In genomic region chr9:129109504-129109903, GRCh38 we compare ENCODE assay signal across 8 cellular contexts. TPM values are rescaled to one million over a fixed set of nuclear protein-coding genes. Genes with fewer than 3 reads are reported as not detected.
DNase-seq lines count a peak whose midpoint lies in the region; ATAC-seq, FAIRE-seq and TF ChIP-seq lines count a peak whose summit lies in the region.

No MANE protein-coding gene starts in this region.

- ATAC-seq in GM19463 (IDR thresholded peaks at IDR 0.05; ENCODE audit: unreplicated experiment), result no peak

- no peak overlapping the region for H3K9ac ChIP-seq in keratinocyte (ENCODE audit: control insufficient read depth, extremely low read depth, insufficient read depth, low read length)
- H3K9ac ChIP-seq in stomach smooth muscle (ENCODE audit: low read length in 2 of 2), result peak overlapping the region; percentile 62 to 86

- peaks cover 15% of the 10 kb centered on the region for H3K27me3 ChIP-seq in keratinocyte (ENCODE audit: control insufficient read depth, extremely low read depth, insufficient read depth, low read length)
- no peaks in the 10 kb centered on the region for H3K27me3 ChIP-seq in stomach smooth muscle (ENCODE audit: control insufficient read depth in 1 of 2, insufficient read depth in 2 of 2, low read length in 2 of 2)

- FAIRE-seq in keratinocyte (lab: Jason Lieb, UNC), result no peak

- peak; percentile 61 for DNase-seq in AG20443 (ENCODE audit: low spot score)
- DNase-seq in Kasumi-1 (lab: John Stamatoyannopoulos, UW), result peak; percentile 33 to 44
- DNase-seq in keratinocyte (ENCODE audit: low read depth, low spot score), result no peak
- DNase-seq in hippocampal formation (lab: John Stamatoyannopoulos, UW), result no peak
- DNase-seq in NCI-H526 treated with DMSO at 0.1 percent for 48 hours (lab: John Stamatoyannopoulos, UW), result no peak

- dilution Hi-C loops in keratinocyte (cut with MboI; ENCODE audit: extremely low pct_ligation_motif_present, low sequenced_read_pairs), result no loop called here

- no peaks in the 10 kb centered on the region for H3K9me3 Mint-ChIP-seq in activated naive CD4-positive, alpha-beta T cell treated with anti-CD3 and anti-CD28 coated beads, Interleukin-2, amount 50 U/mL, for 24 hours

- H3K4me2 ChIP-seq in keratinocyte (ENCODE audit: control insufficient read depth, extremely low read depth, insufficient read depth, low read depth, low read length), result peak overlapping the region; percentile 81

- no peak overlapping the region for H3K4me3 ChIP-seq in keratinocyte (ENCODE audit: control insufficient read depth in 2 of 3, extremely low read depth in 1 of 3, insufficient read depth in 2 of 3, low read depth in 1 of 3, low read length in 3 of 3)
- H3K4me3 ChIP-seq in stomach smooth muscle (ENCODE audit: low read length in 2 of 2), result peak overlapping the region in 1 of 2 donors; percentile 86

- no peaks in the 10 kb centered on the region for H3K27me3 Mint-ChIP-seq in activated naive CD4-positive, alpha-beta T cell treated with anti-CD3 and anti-CD28 coated beads, Interleukin-2, amount 50 U/mL, for 24 hours

- H3K36me3 Mint-ChIP-seq in activated naive CD4-positive, alpha-beta T cell treated with anti-CD3 and anti-CD28 coated beads, Interleukin-2, amount 50 U/mL, for 24 hours, result no peaks in the 10 kb centered on the region

- peaks cover 35% of the 10 kb centered on the region for H3K4me1 Mint-ChIP-seq in activated naive CD4-positive, alpha-beta T cell treated with anti-CD3 and anti-CD28 coated beads, Interleukin-2, amount 50 U/mL, for 24 hours

- TF ChIP-seq CTCF in keratinocyte (optimal IDR thresholded peaks at IDR 0.05 in 1 of 3, IDR thresholded peaks at IDR 0.05 in 1 of 3, conservative IDR thresholded peaks at IDR 0.05 in 1 of 3; ENCODE audit: extremely low read depth in 1 of 3, insufficient read depth in 2 of 3, low read length in 3 of 3), result peak in 1 of 3 experiments; percentile 14

- H4K20me1 ChIP-seq in keratinocyte (ENCODE audit: control insufficient read depth, extremely low read depth, insufficient read depth, low read length), result no peaks in the 10 kb centered on the region

- H3K27ac ChIP-seq in keratinocyte (ENCODE audit: control insufficient read depth, insufficient read depth, low read length) (no peak overlapping the region), stomach smooth muscle (ENCODE audit: low read length) (no peak overlapping the region)

- H3K27ac Mint-ChIP-seq in activated naive CD4-positive, alpha-beta T cell treated with anti-CD3 and anti-CD28 coated beads, Interleukin-2, amount 50 U/mL, for 24 hours, result no peak overlapping the region

- H3K9me3 ChIP-seq in keratinocyte (ENCODE audit: control insufficient read depth, low read depth, low read length) (no peaks in the 10 kb centered on the region), stomach smooth muscle (ENCODE audit: control insufficient read depth in 2 of 2, low read length in 2 of 2) (no peaks in the 10 kb centered on the region)

- no peaks in the 10 kb centered on the region for H3K36me3 ChIP-seq in keratinocyte (ENCODE audit: control insufficient read depth in 2 of 2, extremely low read depth in 1 of 2, insufficient read depth in 2 of 2, low read length in 2 of 2)
- H3K36me3 ChIP-seq in stomach smooth muscle (ENCODE audit: control insufficient read depth in 2 of 2, insufficient read depth in 2 of 2, low read length in 2 of 2), result peaks cover 9 to 14% of the 10 kb centered on the region in 2 donors

- peaks cover 27% of the 10 kb centered on the region for H3K79me2 ChIP-seq in keratinocyte (ENCODE audit: control insufficient read depth, insufficient read depth, low read length)

- H3K4me3 Mint-ChIP-seq in activated naive CD4-positive, alpha-beta T cell treated with anti-CD3 and anti-CD28 coated beads, Interleukin-2, amount 50 U/mL, for 24 hours, result peak overlapping the region; percentile 42

- no peak overlapping the region for H2AFZ ChIP-seq in keratinocyte (ENCODE audit: control insufficient read depth, low read length)

- H3K4me1 ChIP-seq in keratinocyte (ENCODE audit: control insufficient read depth, extremely low read depth, insufficient read depth, low read length) (peaks cover 17% of the 10 kb centered on the region), stomach smooth muscle (ENCODE audit: control insufficient read depth, insufficient read depth, low read length) (peaks cover 36% of the 10 kb centered on the region)

- no peaks in the 10 kb centered on the region for H3K9me1 ChIP-seq in keratinocyte (ENCODE audit: control insufficient read depth, extremely low read depth, insufficient read depth, low read length)

RNA-seq across cellular contexts. Expression of gene CRAT, which starts 1.1 kb away (rescaled TPM):
- 6.5 to 12.5 TPM (median 8.2 TPM) in 3 replicates for polyA plus RNA-seq in keratinocyte
- 4.9 TPM for polyA plus RNA-seq in keratinocyte (2011; ENCODE audit: low read depth)
- polyA plus RNA-seq in keratinocyte (2011; cell fraction: cytosol; rRNA removed), result 9.8 and 18.3 TPM in 2 replicates
- 10.5 and 15.6 TPM in 2 replicates for polyA plus RNA-seq in keratinocyte (2011; cell fraction: nucleus; rRNA removed)
- polyA plus RNA-seq in keratinocyte (2012; ENCODE audit: low replicate concordance), result 10.2 and 14.1 TPM in 2 replicates
- 9.7 to 30.8 TPM (median 11.2 TPM) in 3 replicates for polyA minus RNA-seq in keratinocyte
- 22.8 TPM for polyA minus RNA-seq in keratinocyte (2011; cell fraction: cytosol; rRNA and poly(A)+ RNA removed)
- polyA minus RNA-seq in keratinocyte (2011; cell fraction: nucleus; rRNA and poly(A)+ RNA removed), result 6.5 and 7.5 TPM in 2 replicates

RNA-seq across cellular contexts. Expression of gene PTPA, which starts 1.7 kb away (rescaled TPM):
- polyA plus RNA-seq in keratinocyte, result 86.8 to 127 TPM (median 98.0 TPM) in 3 replicates
- polyA plus RNA-seq in keratinocyte (2011; ENCODE audit: low read depth), result 14.6 TPM
- 80.8 and 81.8 TPM in 2 replicates for polyA plus RNA-seq in keratinocyte (2011; cell fraction: cytosol; rRNA removed)
- polyA plus RNA-seq in keratinocyte (2011; cell fraction: nucleus; rRNA removed), result 77.5 and 93.2 TPM in 2 replicates
- 43.8 and 93.0 TPM in 2 replicates for polyA plus RNA-seq in keratinocyte (2012; ENCODE audit: low replicate concordance)
- polyA minus RNA-seq in keratinocyte, result 113 to 151 TPM (median 121 TPM) in 3 replicates
- 77.1 TPM for polyA minus RNA-seq in keratinocyte (2011; cell fraction: cytosol; rRNA and poly(A)+ RNA removed)
- 43.4 and 67.5 TPM in 2 replicates for polyA minus RNA-seq in keratinocyte (2011; cell fraction: nucleus; rRNA and poly(A)+ RNA removed)

RNA-seq across cellular contexts. Expression of gene DOLPP1, which starts 28.6 kb away (rescaled TPM):
- polyA plus RNA-seq in keratinocyte, result 14.2 to 17.7 TPM (median 16.7 TPM) in 3 replicates
- polyA plus RNA-seq in keratinocyte (2011; ENCODE audit: low read depth), result 8.6 TPM
- 12.0 and 12.3 TPM in 2 replicates for polyA plus RNA-seq in keratinocyte (2011; cell fraction: cytosol; rRNA removed)
- polyA plus RNA-seq in keratinocyte (2011; cell fraction: nucleus; rRNA removed), result 30.2 and 33.2 TPM in 2 replicates
- 10.1 and 14.0 TPM in 2 replicates for polyA plus RNA-seq in keratinocyte (2012; ENCODE audit: low replicate concordance)
- polyA minus RNA-seq in keratinocyte, result 12.3 to 26.1 TPM (median 18.2 TPM) in 3 replicates
- polyA minus RNA-seq in keratinocyte (2011; cell fraction: cytosol; rRNA and poly(A)+ RNA removed), result 13.0 TPM
- 10.4 and 13.4 TPM in 2 replicates for polyA minus RNA-seq in keratinocyte (2011; cell fraction: nucleus; rRNA and poly(A)+ RNA removed)

Comparison
In these comparisons a context has a peak if more than half of its experiments do, and no peak if none do; other contexts are left out.
1. DNase-seq: peak in AG20443 (single experiment) and Kasumi-1 (2 of 2); none in keratinocyte (single experiment), hippocampal formation (0 of 2) and NCI-H526 treated with DMSO at 0.1 percent for 48 hours (single experiment).